In genomic region chr5:102889033-102889432, GRCh38 we compare ENCODE assay signal across 25 cellular contexts.
A peak's percentile ranks its signal among the peaks of the same experiment; 100 is the strongest.
DNase-seq lines count a peak whose midpoint lies in the region; ATAC-seq and TF ChIP-seq lines count a peak whose summit lies in the region.
"Had no signal": no experiment of that assay in that cellular context is flagged by ENCODE, and none has a peak within 500 bp of the region (broad histone marks: within the 10 kb centered on the region; RNA-seq: fewer than 3 reads in every experiment).

No MANE protein-coding gene starts in this region.

- no peaks in the 10 kb centered on the region for H3K9me3 Mint-ChIP-seq in effector memory CD8-positive, alpha-beta T cell
- peaks cover 2 to 4% of the 10 kb centered on the region in 2 donors for H3K9me3 Mint-ChIP-seq in natural killer cell
- H3K9me3 Mint-ChIP-seq in activated CD8-positive, alpha-beta T cell treated with anti-CD3 and anti-CD28 coated beads for 36 hours: no peaks in the 10 kb centered on the region

- intact Hi-C loops in heart left ventricle (cut with DNase I) (no loop called here), cardiac septum (cut with DNase I) (no loop called here), natural killer cell (cut with micrococcal nuclease) (loop anchor here (2.0 kb wide), 1 partner anchor 22 kb away; no protein-coding TSS in a partner anchor)
- intact Hi-C loops in activated CD8-positive, alpha-beta T cell treated with anti-CD3 and anti-CD28 coated beads for 36 hours (cut with micrococcal nuclease): no loop called here

- CTCF ChIA-PET in activated CD8-positive, alpha-beta T cell treated with anti-CD3 and anti-CD28 coated beads for 36 hours (lab: Charles Lee): no interaction called here

- peak in 1 of 5 donors; percentile 26 for DNase-seq in heart left ventricle
- DNase-seq in cardiac septum (ENCODE audit: low spot score): no peak
- no peak for DNase-seq in effector memory CD8-positive, alpha-beta T cell
- no peak for DNase-seq in natural killer cell
- no peak for DNase-seq in activated CD8-positive, alpha-beta T cell treated with anti-CD3 and anti-CD28 coated beads for 36 hours
- DNase-seq in cortex of kidney (lab: John Stamatoyannopoulos, UW): no peak
- DNase-seq in KG1 (lab: John Stamatoyannopoulos, UW): no peak
- DNase-seq in NCI-H526 (lab: John Stamatoyannopoulos, UW): no peak
- DNase-seq: COR-L47, DMS 273 treated with DMSO at 0.1 percent for 48 hours, DMS79 treated with DMSO at 0.1 percent for 48 hours, GOT3, HCEC 1CT, KBM-7, NCI-H1092, NCI-H146, NCI-H2029, NCI-H2227 treated with DMSO at 0.1 percent for 48 hours, NCI-H510A, NCI-H82, SJCRH30 had no signal

- H3K27ac ChIP-seq in heart left ventricle: no peak overlapping the region
- H3K27ac ChIP-seq: SJCRH30 had no signal

- TF ChIP-seq POLR2A in heart left ventricle (IDR thresholded peaks at IDR 0.05): no peak

- 52 to 74% (median 62%) methylated on average over 1 of the region's 1 CpG for WGBS in heart left ventricle, 4 donors

- H3K9me3 ChIP-seq in heart left ventricle: no peaks in the 10 kb centered on the region
- H3K9me3 ChIP-seq: SJCRH30 had no signal

- no peaks in the 10 kb centered on the region for H3K36me3 ChIP-seq in heart left ventricle

- H3K27ac Mint-ChIP-seq in effector memory CD8-positive, alpha-beta T cell: peak overlapping the region; percentile 59 to 86
- H3K27ac Mint-ChIP-seq in natural killer cell: peak overlapping the region; percentile 83 to 90
- H3K27ac Mint-ChIP-seq in activated CD8-positive, alpha-beta T cell treated with anti-CD3 and anti-CD28 coated beads for 36 hours: no peak overlapping the region
- H3K27ac Mint-ChIP-seq: B cell had no signal

- H3K4me1 Mint-ChIP-seq in effector memory CD8-positive, alpha-beta T cell (ENCODE audit: low read depth in 2 of 2): peaks cover 21 to 34% of the 10 kb centered on the region in 2 donors
- peaks cover 56 to 61% of the 10 kb centered on the region in 2 donors for H3K4me1 Mint-ChIP-seq in natural killer cell
- H3K4me1 Mint-ChIP-seq in activated CD8-positive, alpha-beta T cell treated with anti-CD3 and anti-CD28 coated beads for 36 hours (ENCODE audit: low read depth): peaks cover 12% of the 10 kb centered on the region
- H3K4me1 Mint-ChIP-seq: B cell, CD14-positive monocyte had no signal

- H3K4me3 ChIP-seq in heart left ventricle: no peak overlapping the region
- H3K4me3 ChIP-seq: GM12878, SJCRH30 had no signal

- peak; percentile 21 to 87 (median 54) for ATAC-seq in heart left ventricle
- no peak for ATAC-seq in effector memory CD8-positive, alpha-beta T cell (replicated peaks)
- ATAC-seq in natural killer cell: peak in 2 of 3 donors; percentile 24 to 29
- ATAC-seq in activated CD8-positive, alpha-beta T cell treated with anti-CD3 and anti-CD28 coated beads for 36 hours: no peak
- ATAC-seq: GM12878, Panc1 had no signal

- no peak for TF ChIP-seq CTCF in heart left ventricle (IDR thresholded peaks at IDR 0.05)
- no peak for TF ChIP-seq CTCF in natural killer cell (IDR thresholded peaks at IDR 0.05)
- TF ChIP-seq CTCF in activated CD8-positive, alpha-beta T cell treated with anti-CD3 and anti-CD28 coated beads for 36 hours (IDR thresholded peaks at IDR 0.05): no peak

- no peaks in the 10 kb centered on the region for H3K27me3 ChIP-seq in heart left ventricle
- H3K27me3 ChIP-seq: SJCRH30 had no signal

- H3K4me1 ChIP-seq in heart left ventricle: peaks cover 0 to 64% (median 14%) of the 10 kb centered on the region in 12 donors
- H3K4me1 ChIP-seq: SJCRH30 had no signal

- POLR2A ChIA-PET in activated CD8-positive, alpha-beta T cell treated with anti-CD3 and anti-CD28 coated beads for 36 hours (lab: Charles Lee): no interaction called here

- peaks cover 2% of the 10 kb centered on the region for H3K36me3 Mint-ChIP-seq in effector memory CD8-positive, alpha-beta T cell (ENCODE audit: insufficient read depth)
- no peaks in the 10 kb centered on the region for H3K36me3 Mint-ChIP-seq in natural killer cell
- H3K36me3 Mint-ChIP-seq in activated CD8-positive, alpha-beta T cell treated with anti-CD3 and anti-CD28 coated beads for 36 hours (ENCODE audit: low read depth): peaks cover 2% of the 10 kb centered on the region

- no peaks in the 10 kb centered on the region for H3K27me3 Mint-ChIP-seq in effector memory CD8-positive, alpha-beta T cell
- H3K27me3 Mint-ChIP-seq in natural killer cell (ENCODE audit: low read depth in 2 of 2): no peaks in the 10 kb centered on the region
- H3K27me3 Mint-ChIP-seq in activated CD8-positive, alpha-beta T cell treated with anti-CD3 and anti-CD28 coated beads for 36 hours: no peaks in the 10 kb centered on the region
- H3K27me3 Mint-ChIP-seq: B cell had no signal

- H3K4me3 Mint-ChIP-seq in effector memory CD8-positive, alpha-beta T cell: peak overlapping the region; percentile 7 to 52
- peak overlapping the region; percentile 69 for H3K4me3 Mint-ChIP-seq in natural killer cell
- no peak overlapping the region for H3K4me3 Mint-ChIP-seq in activated CD8-positive, alpha-beta T cell treated with anti-CD3 and anti-CD28 coated beads for 36 hours
- H3K4me3 Mint-ChIP-seq: B cell, CD14-positive monocyte had no signal

Comparison
In these comparisons a context has a peak if more than half of its experiments do, and no peak if none do; other contexts are left out.
1. ATAC-seq: peak in heart left ventricle (4 of 4) and natural killer cell (2 of 3); none in effector memory CD8-positive, alpha-beta T cell (single experiment) and activated CD8-positive, alpha-beta T cell treated with anti-CD3 and anti-CD28 coated beads for 36 hours (single experiment).